Comparison of ENCODE assay signal across 1 cellular context in the genomic region with DNA sequence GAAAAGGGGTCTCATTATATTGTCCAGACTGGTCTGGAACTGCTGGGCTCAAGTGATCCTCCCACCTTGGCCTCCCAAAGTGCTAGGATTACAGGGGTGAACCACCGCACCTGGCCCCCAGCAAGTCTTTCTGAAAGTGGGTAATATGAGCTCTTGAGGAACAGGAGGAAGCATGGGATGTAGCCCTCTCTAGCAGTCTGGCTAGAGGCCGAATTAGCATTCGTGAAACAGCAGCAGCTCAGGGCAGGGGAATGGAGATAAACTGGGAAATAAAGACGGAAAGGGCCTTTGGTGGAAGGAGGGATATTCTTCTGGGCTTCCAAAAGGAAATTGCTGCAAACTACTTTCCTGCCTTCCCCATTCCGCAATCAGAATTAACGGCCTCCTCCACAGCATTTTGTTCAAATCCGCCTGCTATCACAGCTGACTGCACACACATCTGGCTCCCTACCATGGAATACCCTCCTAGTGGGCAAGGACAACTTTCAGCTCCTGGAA.
TF ChIP-seq lines count a peak whose summit lies in the region.

No MANE protein-coding gene starts in this region.

TF ChIP-seq in IMR-90, 13 proteins besides CTCF, POLR2A, EP300 and RAD21:
- TF ChIP-seq RFX5 (IDR thresholded peaks at IDR 0.05; ENCODE audit: low read depth, low read length) (no peak), BHLHE40 (IDR thresholded peaks at IDR 0.05; ENCODE audit: low read depth, low read length) (no peak), CEBPB (IDR thresholded peaks at IDR 0.05; ENCODE audit: low read depth, low read length) (no peak), RCOR1 (IDR thresholded peaks at IDR 0.05; ENCODE audit: insufficient replicate concordance, low read length) (no peak), FOS (IDR thresholded peaks at IDR 0.05; ENCODE audit: low read depth, low read length) (no peak)
- TF ChIP-seq, protein P1, sequence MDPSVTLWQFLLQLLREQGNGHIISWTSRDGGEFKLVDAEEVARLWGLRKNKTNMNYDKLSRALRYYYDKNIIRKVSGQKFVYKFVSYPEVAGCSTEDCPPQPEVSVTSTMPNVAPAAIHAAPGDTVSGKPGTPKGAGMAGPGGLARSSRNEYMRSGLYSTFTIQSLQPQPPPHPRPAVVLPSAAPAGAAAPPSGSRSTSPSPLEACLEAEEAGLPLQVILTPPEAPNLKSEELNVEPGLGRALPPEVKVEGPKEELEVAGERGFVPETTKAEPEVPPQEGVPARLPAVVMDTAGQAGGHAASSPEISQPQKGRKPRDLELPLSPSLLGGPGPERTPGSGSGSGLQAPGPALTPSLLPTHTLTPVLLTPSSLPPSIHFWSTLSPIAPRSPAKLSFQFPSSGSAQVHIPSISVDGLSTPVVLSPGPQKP (IDR thresholded peaks at IDR 0.05; ENCODE audit: borderline replicate concordance, low read depth, low read length): no peak
